Comparison of ENCODE assay signal across 1 cellular context in the genomic region with DNA sequence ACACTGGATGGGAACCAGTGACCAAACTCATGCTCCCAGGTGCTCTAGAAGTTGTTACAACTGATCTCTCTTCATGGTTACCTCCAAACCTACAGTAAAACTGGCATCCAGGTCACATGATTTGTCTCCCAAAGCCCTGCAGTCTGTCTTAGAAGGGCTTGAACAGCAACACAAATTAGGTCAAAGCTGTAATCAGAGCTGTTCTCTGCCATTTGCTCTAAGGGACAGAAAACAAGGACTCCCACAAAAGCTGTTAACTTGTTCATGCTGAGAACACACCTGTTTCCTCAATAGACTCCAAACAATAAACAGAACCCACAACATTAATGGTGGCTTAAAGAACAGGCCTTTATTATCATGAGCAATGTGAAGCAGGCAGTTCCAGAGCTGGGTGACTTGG.
A peak's percentile ranks its signal among the peaks of the same experiment; 100 is the strongest.
TF ChIP-seq lines count a peak whose summit lies in the region.

No MANE protein-coding gene starts in this region.

TF ChIP-seq in K562, 482 proteins besides CTCF, POLR2A, EP300 and RAD21:
- TF ChIP-seq DDX20 (tag; IDR thresholded peaks at IDR 0.05; ENCODE audit: low read depth) (no peak), RBM34 (IDR thresholded peaks at IDR 0.05; ENCODE audit: borderline replicate concordance, insufficient read depth, low read length) (no peak), ZNF239 (CRISPR knock-in tag; IDR thresholded peaks at IDR 0.05) (no peak)
- TF ChIP-seq, protein P1, sequence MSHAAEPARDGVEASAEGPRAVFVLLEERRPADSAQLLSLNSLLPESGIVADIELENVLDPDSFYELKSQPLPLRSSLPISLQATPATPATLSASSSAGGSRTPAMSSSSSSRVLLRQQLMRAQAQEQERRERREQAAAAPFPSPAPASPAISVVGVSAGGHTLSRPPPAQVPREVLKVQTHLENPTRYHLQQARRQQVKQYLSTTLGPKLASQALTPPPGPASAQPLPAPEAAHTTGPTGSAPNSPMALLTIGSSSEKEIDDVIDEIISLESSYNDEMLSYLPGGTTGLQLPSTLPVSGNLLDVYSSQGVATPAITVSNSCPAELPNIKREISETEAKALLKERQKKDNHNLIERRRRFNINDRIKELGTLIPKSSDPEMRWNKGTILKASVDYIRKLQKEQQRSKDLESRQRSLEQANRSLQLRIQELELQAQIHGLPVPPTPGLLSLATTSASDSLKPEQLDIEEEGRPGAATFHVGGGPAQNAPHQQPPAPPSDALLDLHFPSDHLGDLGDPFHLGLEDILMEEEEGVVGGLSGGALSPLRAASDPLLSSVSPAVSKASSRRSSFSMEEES (CRISPR knock-in tag; IDR thresholded peaks at IDR 0.05) = peak; percentile 18; the same call in 1 of the 2 replicates
- TF ChIP-seq, protein P2, sequence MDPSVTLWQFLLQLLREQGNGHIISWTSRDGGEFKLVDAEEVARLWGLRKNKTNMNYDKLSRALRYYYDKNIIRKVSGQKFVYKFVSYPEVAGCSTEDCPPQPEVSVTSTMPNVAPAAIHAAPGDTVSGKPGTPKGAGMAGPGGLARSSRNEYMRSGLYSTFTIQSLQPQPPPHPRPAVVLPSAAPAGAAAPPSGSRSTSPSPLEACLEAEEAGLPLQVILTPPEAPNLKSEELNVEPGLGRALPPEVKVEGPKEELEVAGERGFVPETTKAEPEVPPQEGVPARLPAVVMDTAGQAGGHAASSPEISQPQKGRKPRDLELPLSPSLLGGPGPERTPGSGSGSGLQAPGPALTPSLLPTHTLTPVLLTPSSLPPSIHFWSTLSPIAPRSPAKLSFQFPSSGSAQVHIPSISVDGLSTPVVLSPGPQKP (CRISPR knock-in tag; IDR thresholded peaks at IDR 0.05) = no peak
TF ChIP-seq in K562: peak in this region for 1.
